In genomic region chr4:183350317-183351071, GRCh38 we compare ENCODE assay signal across 35 cellular contexts. TPM values are rescaled to one million over a fixed set of nuclear protein-coding genes. Genes with fewer than 3 reads are reported as not detected.
DNase-seq lines count a peak whose midpoint lies in the region; ATAC-seq and TF ChIP-seq lines count a peak whose summit lies in the region.
"Had no signal": no experiment of that assay in that cellular context is flagged by ENCODE, and none has a peak within 500 bp of the region (broad histone marks: within the 10 kb centered on the region; RNA-seq: fewer than 3 reads in every experiment).

No MANE protein-coding gene starts in this region.

- H3K4me3 ChIP-seq in mesenchymal stem cell (ENCODE audit: insufficient read depth in 1 of 2, low read depth in 1 of 2, low read length in 2 of 2) (no peak overlapping the region), stomach (no peak overlapping the region)
- H3K4me3 ChIP-seq: gastroesophageal sphincter, MG63, mucosa of descending colon, thyroid gland had no signal

- WGBS in mesenchymal stem cell = 96% methylated on average over 17 of the region's 17 CpGs
- WGBS in stomach, 5 donors = 82 to 92% (median 90%) methylated on average over 17 of the region's 17 CpGs

- peaks cover 12 to 19% of the 10 kb centered on the region in 2 donors for H3K27me3 Mint-ChIP-seq in natural killer cell treated with Interleukin-12 subunit alpha and Interleukin-12 subunit beta and Interleukin-15 and Interleukin-18, amount 100 ng/mL, for 72 hours
- peaks cover 9 to 18% of the 10 kb centered on the region in 2 donors for H3K27me3 Mint-ChIP-seq in natural killer cell (ENCODE audit: low read depth in 2 of 2)
- H3K27me3 Mint-ChIP-seq in activated T-helper 17 cell treated with anti-CD3 and anti-CD28 coated beads, Interleukin-2, amount 50 U/mL, for 72 hours = peaks cover 9% of the 10 kb centered on the region

- no peak overlapping the region for H3K9ac ChIP-seq in mesenchymal stem cell (ENCODE audit: low read length)

- no peaks in the 10 kb centered on the region for H3K36me3 ChIP-seq in mesenchymal stem cell (ENCODE audit: control insufficient read depth in 1 of 2, insufficient read depth in 2 of 2, low read depth in 1 of 2, low read length in 2 of 2)
- H3K36me3 ChIP-seq in stomach = no peaks in the 10 kb centered on the region
- H3K36me3 ChIP-seq: brain microvascular endothelial cell, gastroesophageal sphincter, MG63, thyroid gland had no signal

- peaks cover 5% of the 10 kb centered on the region for H3K4me1 ChIP-seq in mesenchymal stem cell (ENCODE audit: control insufficient read depth, insufficient read depth, low read depth, low read length)
- H3K4me1 ChIP-seq in stomach = peaks cover 0 to 24% (median 7%) of the 10 kb centered on the region in 4 donors
- H3K4me1 ChIP-seq: gastroesophageal sphincter, thyroid gland had no signal

- H4K8ac ChIP-seq in mesenchymal stem cell (ENCODE audit: low read length) = peak overlapping the region; percentile 4

- TF ChIP-seq POLR2A in stomach (IDR thresholded peaks at IDR 0.05) = no peak

- H3K23ac ChIP-seq in mesenchymal stem cell (ENCODE audit: low read length in 2 of 2) = no peak overlapping the region

- peak overlapping the region; percentile 33 for H3K4me3 Mint-ChIP-seq in natural killer cell treated with Interleukin-12 subunit alpha and Interleukin-12 subunit beta and Interleukin-15 and Interleukin-18, amount 100 ng/mL, for 72 hours
- H3K4me3 Mint-ChIP-seq in natural killer cell = no peak overlapping the region
- peak overlapping the region; percentile 34 for H3K4me3 Mint-ChIP-seq in activated T-helper 17 cell treated with anti-CD3 and anti-CD28 coated beads, Interleukin-2, amount 50 U/mL, for 72 hours
- H3K4me3 Mint-ChIP-seq: activated CD4-positive, alpha-beta memory T cell treated with anti-CD3 and anti-CD28 coated beads, Interleukin-2, amount 10 ng/mL, durations not matched to agents 7 days and 5 days; stimulated activated naive B cell treated with anti-CD40 and anti-IgM and Interleukin-4, amounts not matched to agents 10 μg/mL and 1 μg/mL and 100 μg/mL, for 72 hours had no signal

- H2BK120ac ChIP-seq in mesenchymal stem cell (ENCODE audit: low read depth, low read length) = no peak overlapping the region

- peaks cover 6% of the 10 kb centered on the region for H3K36me3 Mint-ChIP-seq in natural killer cell treated with Interleukin-12 subunit alpha and Interleukin-12 subunit beta and Interleukin-15 and Interleukin-18, amount 100 ng/mL, for 72 hours
- H3K36me3 Mint-ChIP-seq in natural killer cell = no peaks in the 10 kb centered on the region
- no peaks in the 10 kb centered on the region for H3K36me3 Mint-ChIP-seq in activated T-helper 17 cell treated with anti-CD3 and anti-CD28 coated beads, Interleukin-2, amount 50 U/mL, for 72 hours (ENCODE audit: low read depth)
- H3K36me3 Mint-ChIP-seq: stimulated activated naive B cell treated with anti-CD40 and anti-IgM and Interleukin-4, amounts not matched to agents 10 μg/mL and 1 μg/mL and 100 μg/mL, for 72 hours had no signal

- peaks cover 3% of the 10 kb centered on the region for H3K9me3 Mint-ChIP-seq in natural killer cell treated with Interleukin-12 subunit alpha and Interleukin-12 subunit beta and Interleukin-15 and Interleukin-18, amount 100 ng/mL, for 72 hours
- no peaks in the 10 kb centered on the region for H3K9me3 Mint-ChIP-seq in natural killer cell
- H3K9me3 Mint-ChIP-seq in activated T-helper 17 cell treated with anti-CD3 and anti-CD28 coated beads, Interleukin-2, amount 50 U/mL, for 72 hours = no peaks in the 10 kb centered on the region
- H3K9me3 Mint-ChIP-seq: stimulated activated naive B cell treated with anti-CD40 and anti-IgM and Interleukin-4, amounts not matched to agents 10 μg/mL and 1 μg/mL and 100 μg/mL, for 72 hours had no signal

- H2BK5ac ChIP-seq in mesenchymal stem cell (ENCODE audit: low read depth, low read length, poor library complexity, severe bottlenecking) = no peak overlapping the region

- intact Hi-C loops in natural killer cell (cut with micrococcal nuclease) (no loop called here), stomach (cut with DNase I; ENCODE audit: low total_unique reads) (no loop called here)

- TF ChIP-seq CTCF in natural killer cell (IDR thresholded peaks at IDR 0.05) (no peak), stomach (IDR thresholded peaks at IDR 0.05) (no peak)

- H3K27ac ChIP-seq in mesenchymal stem cell (ENCODE audit: low read length, poor library complexity, severe bottlenecking) = no peak overlapping the region
- H3K27ac ChIP-seq in stomach = no peak overlapping the region
- H3K27ac ChIP-seq: brain microvascular endothelial cell, gastroesophageal sphincter, thyroid gland had no signal

- peak; percentile 32 for DNase-seq in natural killer cell treated with Interleukin-12 subunit alpha and Interleukin-12 subunit beta and Interleukin-15 and Interleukin-18, amount 100 ng/mL, for 72 hours (ENCODE audit: low spot score)
- DNase-seq in natural killer cell (no peak), mesenchymal stem cell (no peak), stomach (peak; percentile 10), SIG-M5 treated with dmso at 0.1 percent for 504 hours (lab: John Stamatoyannopoulos, UW; ENCODE audit: unreplicated experiment) (no peak)
- DNase-seq: activated CD4-positive, alpha-beta memory T cell treated with anti-CD3 and anti-CD28 coated beads, Interleukin-2, amount 10 ng/mL, durations not matched to agents 7 days and 5 days; activated CD4-positive, CD25-positive, alpha-beta regulatory T cell; activated gamma-delta T cell; brain microvascular endothelial cell; C1 segment of cervical spinal cord; Caco-2; effector memory CD4-positive, alpha-beta T cell; erythroblast; hippocampal formation; KBM-7; MG63; mucosa of descending colon; NCI-H2029 treated with DMSO at 0.1 percent for 48 hours; nucleus accumbens; stimulated activated CD4-positive, alpha-beta T cell treated with anti-CD3 and anti-CD28 coated beads, Interleukin-4, amount 100 ng/mL, for 1 hour; stimulated activated naive B cell treated with anti-CD40 and anti-IgM and Interleukin-4, amounts not matched to agents 10 μg/mL and 1 μg/mL and 100 μg/mL, for 72 hours; SW 1271; T1000; thyroid gland had no signal

- H4K91ac ChIP-seq in mesenchymal stem cell (ENCODE audit: low read length) = no peak overlapping the region

- no peak overlapping the region for H3K18ac ChIP-seq in mesenchymal stem cell (ENCODE audit: low read depth in 1 of 2, low read length in 2 of 2)

- no peak overlapping the region for H3K14ac ChIP-seq in mesenchymal stem cell (ENCODE audit: low read length in 2 of 2)

- no peak overlapping the region for H3K4ac ChIP-seq in mesenchymal stem cell (ENCODE audit: low read depth in 1 of 2, low read length in 2 of 2)

- H3K9me3 ChIP-seq in mesenchymal stem cell (ENCODE audit: control insufficient read depth, low read length) (no peaks in the 10 kb centered on the region), stomach (no peaks in the 10 kb centered on the region)
- H3K9me3 ChIP-seq: Caco-2, gastroesophageal sphincter, MG63, mucosa of descending colon, thyroid gland had no signal

- no peak for ATAC-seq in natural killer cell treated with Interleukin-12 subunit alpha and Interleukin-12 subunit beta and Interleukin-15 and Interleukin-18, amount 100 ng/mL, for 72 hours
- ATAC-seq in natural killer cell = no peak
- ATAC-seq in activated T-helper 17 cell treated with anti-CD3 and anti-CD28 coated beads, Interleukin-2, amount 50 U/mL, for 72 hours (replicated peaks) = no peak
- ATAC-seq in GM18519 (IDR thresholded peaks at IDR 0.05; ENCODE audit: low FRiP score, unreplicated experiment) = no peak
- ATAC-seq in GM21619 (IDR thresholded peaks at IDR 0.05; ENCODE audit: unreplicated experiment) = no peak
- ATAC-seq: gastroesophageal sphincter; HCT116; mucosa of descending colon; stimulated activated naive B cell treated with anti-CD40 and anti-IgM and Interleukin-4, amounts not matched to agents 10 μg/mL and 1 μg/mL and 100 μg/mL, for 72 hours had no signal

- no peak overlapping the region for H3K4me2 ChIP-seq in mesenchymal stem cell (ENCODE audit: low read length, poor library complexity, severe bottlenecking)

- H2AK5ac ChIP-seq in mesenchymal stem cell (ENCODE audit: low read length, severe bottlenecking) = no peak overlapping the region

- TF ChIP-seq EP300 in stomach (IDR thresholded peaks at IDR 0.05) = no peak

- no peak overlapping the region for H2BK15ac ChIP-seq in mesenchymal stem cell (ENCODE audit: low read depth, poor library complexity, severe bottlenecking)

- H3K27me3 ChIP-seq in mesenchymal stem cell (ENCODE audit: control insufficient read depth in 1 of 2, insufficient read depth in 1 of 2, low read length in 2 of 2) (peaks cover 0 to 20% of the 10 kb centered on the region in 2 experiments), stomach (peaks cover 0 to 5% (median 0%) of the 10 kb centered on the region in 3 donors)
- H3K27me3 ChIP-seq: brain microvascular endothelial cell, MG63, thyroid gland had no signal

- peak overlapping the region; percentile 9 to 25 for H3K27ac Mint-ChIP-seq in natural killer cell treated with Interleukin-12 subunit alpha and Interleukin-12 subunit beta and Interleukin-15 and Interleukin-18, amount 100 ng/mL, for 72 hours
- no peak overlapping the region for H3K27ac Mint-ChIP-seq in natural killer cell
- peak overlapping the region; percentile 18 for H3K27ac Mint-ChIP-seq in activated T-helper 17 cell treated with anti-CD3 and anti-CD28 coated beads, Interleukin-2, amount 50 U/mL, for 72 hours
- H3K27ac Mint-ChIP-seq: activated CD4-positive, alpha-beta memory T cell treated with anti-CD3 and anti-CD28 coated beads, Interleukin-2, amount 10 ng/mL, durations not matched to agents 7 days and 5 days; stimulated activated naive B cell treated with anti-CD40 and anti-IgM and Interleukin-4, amounts not matched to agents 10 μg/mL and 1 μg/mL and 100 μg/mL, for 72 hours had no signal

- no peaks in the 10 kb centered on the region for H3K79me1 ChIP-seq in mesenchymal stem cell (replicated peaks; ENCODE audit: low read length, poor library complexity, severe bottlenecking)

- no peak overlapping the region for H2BK12ac ChIP-seq in mesenchymal stem cell (ENCODE audit: low read length in 2 of 2)

- no peak overlapping the region for H2AFZ ChIP-seq in mesenchymal stem cell (ENCODE audit: low read depth, low read length)

- peaks cover 18 to 20% of the 10 kb centered on the region in 2 donors for H3K4me1 Mint-ChIP-seq in natural killer cell treated with Interleukin-12 subunit alpha and Interleukin-12 subunit beta and Interleukin-15 and Interleukin-18, amount 100 ng/mL, for 72 hours (ENCODE audit: low read depth in 2 of 2)
- no peaks in the 10 kb centered on the region for H3K4me1 Mint-ChIP-seq in natural killer cell
- peaks cover 4% of the 10 kb centered on the region for H3K4me1 Mint-ChIP-seq in activated T-helper 17 cell treated with anti-CD3 and anti-CD28 coated beads, Interleukin-2, amount 50 U/mL, for 72 hours
- H3K4me1 Mint-ChIP-seq: stimulated activated naive B cell treated with anti-CD40 and anti-IgM and Interleukin-4, amounts not matched to agents 10 μg/mL and 1 μg/mL and 100 μg/mL, for 72 hours had no signal

RNA-seq across cellular contexts. Expression of gene CLDN24, which starts 28.3 kb away (rescaled TPM):
- total RNA-seq in natural killer cell treated with Interleukin-12 subunit alpha and Interleukin-12 subunit beta and Interleukin-15 and Interleukin-18, amount 100 ng/mL, for 72 hours = not detected
- total RNA-seq in natural killer cell (1 to 10 TPM in 1 of 3 donors, not detected in 2; 1.3 TPM), stomach (not detected)
- not detected for total RNA-seq in activated T-helper 17 cell treated with anti-CD3 and anti-CD28 coated beads, Interleukin-2, amount 50 U/mL, for 72 hours
- polyA plus RNA-seq in mesenchymal stem cell (2013, experiment 1 of 2) = not detected
- not detected for polyA plus RNA-seq in mesenchymal stem cell (2013, experiment 2 of 2)
- under 1 TPM in 1 of 3 donors, not detected in 2; 0.25 TPM for polyA plus RNA-seq in stomach
- total RNA-seq: A673; activated CD4-positive, alpha-beta memory T cell treated with anti-CD3 and anti-CD28 coated beads, Interleukin-2, amount 10 ng/mL, durations not matched to agents 7 days and 5 days; Caco-2; gastroesophageal sphincter; HT-29; liver; mucosa of descending colon; OCI-LY7; renal cortical epithelial cell; thyroid gland had no signal
- polyA plus RNA-seq: adipose tissue, liver had no signal

RNA-seq across cellular contexts. Expression of gene CLDN22, which starts 30.4 kb away (rescaled TPM):
- total RNA-seq in natural killer cell treated with Interleukin-12 subunit alpha and Interleukin-12 subunit beta and Interleukin-15 and Interleukin-18, amount 100 ng/mL, for 72 hours = not detected
- total RNA-seq in natural killer cell (under 1 TPM in 2 of 3 donors, not detected in 1; 0.25 to 0.60 TPM), stomach (not detected)
- total RNA-seq in activated T-helper 17 cell treated with anti-CD3 and anti-CD28 coated beads, Interleukin-2, amount 50 U/mL, for 72 hours = not detected
- 0.03 TPM for polyA plus RNA-seq in mesenchymal stem cell (2013, experiment 1 of 2)
- not detected for polyA plus RNA-seq in mesenchymal stem cell (2013, experiment 2 of 2)
- polyA plus RNA-seq in stomach = under 1 TPM in 1 of 3 donors, not detected in 2; 0.30 TPM
- total RNA-seq: A673; activated CD4-positive, alpha-beta memory T cell treated with anti-CD3 and anti-CD28 coated beads, Interleukin-2, amount 10 ng/mL, durations not matched to agents 7 days and 5 days; Caco-2; HT-29; mucosa of descending colon; OCI-LY7; renal cortical epithelial cell; thyroid gland had no signal
- polyA plus RNA-seq: adipose tissue, liver had no signal

Comparison
In these comparisons a context has a peak if more than half of its experiments do, and no peak if none do; other contexts are left out.
1. DNase-seq: peak in natural killer cell treated with Interleukin-12 subunit alpha and Interleukin-12 subunit beta and Interleukin-15 and Interleukin-18, amount 100 ng/mL, for 72 hours (single experiment) and stomach (single experiment); none in natural killer cell (single experiment), mesenchymal stem cell (single experiment) and SIG-M5 treated with dmso at 0.1 percent for 504 hours (single experiment).
2. H3K27ac Mint-ChIP-seq: peak in natural killer cell treated with Interleukin-12 subunit alpha and Interleukin-12 subunit beta and Interleukin-15 and Interleukin-18, amount 100 ng/mL, for 72 hours (2 of 2) and activated T-helper 17 cell treated with anti-CD3 and anti-CD28 coated beads, Interleukin-2, amount 50 U/mL, for 72 hours (single experiment); none in natural killer cell (0 of 2).